In the genomic region with DNA sequence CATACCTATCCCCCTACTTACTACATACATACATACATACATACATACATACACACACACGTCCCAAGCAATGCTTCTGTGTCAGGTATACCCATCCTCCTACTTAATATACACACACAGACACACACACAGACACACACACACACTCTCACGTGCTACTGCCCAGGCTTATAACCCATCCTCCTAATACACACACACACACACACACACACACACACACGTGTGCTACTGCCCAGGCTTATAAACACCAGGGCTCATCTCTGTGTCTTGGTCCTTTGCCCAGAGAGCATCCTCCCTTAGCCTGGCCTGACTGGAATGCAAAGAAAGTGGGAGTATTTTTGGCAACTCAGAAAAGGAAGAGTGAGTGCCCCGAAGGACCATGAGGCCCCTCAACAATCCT, we compare ENCODE assay signal across 15 cellular contexts.
"Had no signal": no experiment of that assay in that cellular context is flagged by ENCODE, and none has a peak within 500 bp of the region (broad histone marks: within the 10 kb centered on the region; RNA-seq: fewer than 3 reads in every experiment).

No MANE protein-coding gene starts in this region.

- H3K36me3 ChIP-seq: breast epithelium had no signal

- H3K27me3 ChIP-seq: breast epithelium, sigmoid colon had no signal

- ATAC-seq: activated naive CD4-positive, alpha-beta T cell treated with anti-CD3 and anti-CD28 coated beads, Interleukin-2, amount 50 U/mL, for 72 hours; activated T-cell treated with anti-CD3 and anti-CD28 coated beads, Interleukin-2, amount 50 U/mL, for 4 hours; mucosa of descending colon; naive thymus-derived CD8-positive, alpha-beta T cell had no signal

- H3K27ac ChIP-seq: breast epithelium, sigmoid colon, VCaP had no signal

- H3K4me3 ChIP-seq: breast epithelium, lung, mucosa of descending colon, sigmoid colon had no signal

- H3K9me3 ChIP-seq: breast epithelium, mucosa of descending colon, sigmoid colon had no signal

- H3K4me1 ChIP-seq: breast epithelium had no signal

- DNase-seq: activated CD4-positive, alpha-beta memory T cell treated with anti-CD3 and anti-CD28 coated beads for 36 hours; activated effector memory CD4-positive, alpha-beta T cell treated with anti-CD3 and anti-CD28 coated beads, Interleukin-2, amount 50 U/mL, for 16 hours; activated T-cell treated with anti-CD3 and anti-CD28 coated beads, Interleukin-2, amount 50 U/mL, for 4 hours; anterior cingulate cortex; hypothalamus; mucosa of descending colon; naive thymus-derived CD8-positive, alpha-beta T cell; sigmoid colon; stimulated activated CD4-positive, alpha-beta T cell treated with anti-CD3 and anti-CD28 coated beads, Interleukin-4, amount 100 ng/mL, for 1 hour; stimulated activated CD8-positive, alpha-beta memory T cell treated with anti-CD3 and anti-CD28 coated beads, Interleukin-4, amount 100 ng/mL, for 48 hours; T-helper 1 cell had no signal
